1 cellular context compared by ENCODE assay signal in genomic region chr4:1582227-1582626, GRCh38.
TF ChIP-seq lines count a peak whose summit lies in the region.

No MANE protein-coding gene starts in this region.

TF ChIP-seq in IMR-90, 13 proteins besides CTCF, POLR2A, EP300 and RAD21 (continued from another document):
- TF ChIP-seq MAZ (IDR thresholded peaks at IDR 0.05; ENCODE audit: borderline replicate concordance, low read depth, low read length) = no peak
- TF ChIP-seq RFX5 (IDR thresholded peaks at IDR 0.05; ENCODE audit: low read depth, low read length) = no peak
- no peak for TF ChIP-seq BHLHE40 (IDR thresholded peaks at IDR 0.05; ENCODE audit: low read depth, low read length)
- no peak for TF ChIP-seq FOS (IDR thresholded peaks at IDR 0.05; ENCODE audit: low read depth, low read length)
- no peak for TF ChIP-seq USF2 (IDR thresholded peaks at IDR 0.05; ENCODE audit: low read depth, low read length)
- no peak for TF ChIP-seq SMC3 (IDR thresholded peaks at IDR 0.05; ENCODE audit: low read depth, low read length)
- TF ChIP-seq MXI1 (IDR thresholded peaks at IDR 0.05; ENCODE audit: borderline replicate concordance, low read depth, low read length) = no peak
